15 cellular contexts compared by ENCODE assay signal in the genomic region with DNA sequence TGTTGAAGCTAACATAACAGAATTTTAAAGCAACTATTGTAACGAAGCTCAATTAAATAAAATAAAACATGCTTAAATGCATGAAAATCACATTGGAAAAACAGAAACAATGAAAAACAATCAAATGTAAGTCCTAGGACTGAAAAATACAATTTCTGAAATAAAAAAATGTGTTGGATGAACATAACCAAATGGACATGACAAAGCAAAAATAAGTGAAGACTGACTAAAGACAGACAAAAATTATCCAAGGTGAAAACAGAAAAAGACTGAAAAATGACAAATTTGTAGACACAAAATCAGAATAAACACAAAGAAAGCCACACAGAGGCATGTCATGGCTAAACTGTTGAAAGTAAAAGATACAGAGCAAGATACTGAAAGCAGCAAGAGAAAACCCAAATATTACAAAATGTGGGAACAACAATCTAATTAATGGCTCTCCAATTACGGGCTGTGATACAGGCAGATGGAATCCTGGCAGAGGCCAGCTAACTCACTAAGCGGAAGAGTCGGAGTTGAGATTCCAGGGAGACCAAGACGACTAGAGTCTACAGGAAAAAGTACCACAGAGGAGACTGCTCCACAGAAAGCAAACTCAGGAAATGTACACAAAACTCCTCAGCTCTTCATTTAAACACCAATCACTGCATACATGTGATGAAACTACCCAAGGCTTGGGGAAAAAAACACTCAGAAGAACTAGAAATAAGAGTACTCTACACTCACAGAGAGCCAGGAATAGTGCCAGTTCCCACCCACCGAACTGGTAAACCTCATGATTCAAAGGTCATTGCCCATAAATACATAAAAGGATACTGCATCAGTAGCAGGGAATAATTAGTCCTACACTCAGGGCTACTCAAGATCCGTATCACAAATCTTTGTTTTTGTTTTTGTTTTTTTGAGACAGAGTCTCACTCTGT.
DNase-seq lines count a peak whose midpoint lies in the region; ATAC-seq and TF ChIP-seq lines count a peak whose summit lies in the region.
"Had no signal": no experiment of that assay in that cellular context is flagged by ENCODE, and none has a peak within 500 bp of the region (broad histone marks: within the 10 kb centered on the region; RNA-seq: fewer than 3 reads in every experiment).

No MANE protein-coding gene starts in this region.

- no peaks in the 10 kb centered on the region for H3K27me3 Mint-ChIP-seq in activated T-helper 17 cell treated with anti-CD3 and anti-CD28 coated beads, Interleukin-2, amount 50 U/mL, for 72 hours
- H3K27me3 Mint-ChIP-seq: activated naive CD4-positive, alpha-beta T cell treated with anti-CD3 and anti-CD28 coated beads, Interleukin-2, amount 50 U/mL, for 24 hours; CD8-positive, alpha-beta memory T cell; naive B cell; stimulated activated naive CD8-positive, alpha-beta T cell treated with anti-CD3 and anti-CD28 coated beads, Interleukin-15, Interleukin-2, amounts not matched to agents 100 ng/mL and 50 ng/mL, for 24 hours had no signal

- peak overlapping the region; percentile 78 for H3K27ac Mint-ChIP-seq in activated T-helper 17 cell treated with anti-CD3 and anti-CD28 coated beads, Interleukin-2, amount 50 U/mL, for 72 hours
- H3K27ac Mint-ChIP-seq: stimulated activated naive CD8-positive, alpha-beta T cell treated with anti-CD3 and anti-CD28 coated beads, Interleukin-15, Interleukin-2, amounts not matched to agents 100 ng/mL and 50 ng/mL, for 24 hours had no signal

- H3K4me3 ChIP-seq in fibroblast of pulmonary artery (replicated peaks; ENCODE audit: low read depth, low read length) = no peak overlapping the region
- H3K4me3 ChIP-seq: coronary artery had no signal

- H3K36me3 Mint-ChIP-seq in activated T-helper 17 cell treated with anti-CD3 and anti-CD28 coated beads, Interleukin-2, amount 50 U/mL, for 72 hours (ENCODE audit: low read depth) = peaks cover 25% of the 10 kb centered on the region

- intact Hi-C loops in sciatic nerve (cut with DNase I) = no loop called here

- peak; percentile 32 for DNase-seq in GM04504 (ENCODE audit: low read depth)
- peak; percentile 3 for DNase-seq in fibroblast of pulmonary artery (ENCODE audit: low read depth)
- no peak for DNase-seq in sciatic nerve (ENCODE audit: low spot score)
- no peak for DNase-seq in SW 1271 (lab: John Stamatoyannopoulos, UW)
- DNase-seq: CD8-positive, alpha-beta memory T cell; H7; naive B cell; NCI-H2029 treated with DMSO at 0.1 percent for 48 hours had no signal

- no peaks in the 10 kb centered on the region for H3K9me3 Mint-ChIP-seq in activated T-helper 17 cell treated with anti-CD3 and anti-CD28 coated beads, Interleukin-2, amount 50 U/mL, for 72 hours

- no peak for ATAC-seq in activated T-helper 17 cell treated with anti-CD3 and anti-CD28 coated beads, Interleukin-2, amount 50 U/mL, for 72 hours (replicated peaks)
- ATAC-seq in sciatic nerve (peak; percentile 72), HG03520 (IDR thresholded peaks at IDR 0.05; ENCODE audit: unreplicated experiment) (no peak), HG03565 (IDR thresholded peaks at IDR 0.05; ENCODE audit: unreplicated experiment) (no peak), GM21526 (IDR thresholded peaks at IDR 0.05; ENCODE audit: low FRiP score, unreplicated experiment) (no peak)

- no peak overlapping the region for H3K4me3 Mint-ChIP-seq in activated T-helper 17 cell treated with anti-CD3 and anti-CD28 coated beads, Interleukin-2, amount 50 U/mL, for 72 hours
- H3K4me3 Mint-ChIP-seq: activated naive CD4-positive, alpha-beta T cell treated with anti-CD3 and anti-CD28 coated beads, Interleukin-2, amount 50 U/mL, for 24 hours; CD8-positive, alpha-beta memory T cell; naive B cell; stimulated activated naive CD8-positive, alpha-beta T cell treated with anti-CD3 and anti-CD28 coated beads, Interleukin-15, Interleukin-2, amounts not matched to agents 100 ng/mL and 50 ng/mL, for 24 hours had no signal

- peaks cover 6% of the 10 kb centered on the region for H3K4me1 Mint-ChIP-seq in activated T-helper 17 cell treated with anti-CD3 and anti-CD28 coated beads, Interleukin-2, amount 50 U/mL, for 72 hours

- TF ChIP-seq CTCF in fibroblast of pulmonary artery (IDR thresholded peaks at IDR 0.05; ENCODE audit: low read length, missing control alignments) = no peak

Comparison
In these comparisons a context has a peak if more than half of its experiments do, and no peak if none do; other contexts are left out.
1. DNase-seq: peak in GM04504 (single experiment) and fibroblast of pulmonary artery (single experiment); none in sciatic nerve (single experiment) and SW 1271 (0 of 2).